ENCODE assay signal across 1 cellular context in genomic region chr6:20837189-20837588, GRCh38.
TF ChIP-seq lines count a peak whose summit lies in the region.

No MANE protein-coding gene starts in this region.

TF ChIP-seq in GM12878, 131 proteins besides CTCF, POLR2A, EP300 and RAD21 (continued from another document):
- no peak for TF ChIP-seq ZBTB4 (CRISPR knock-in tag; IDR thresholded peaks at IDR 0.05)
- TF ChIP-seq SMC3 (IDR thresholded peaks at IDR 0.05; ENCODE audit: borderline replicate concordance, low read length) = 0 out of 2 replicates have a peak, but pooled peaks have one; percentile 11
- no peak for TF ChIP-seq CEBPZ (IDR thresholded peaks at IDR 0.05; ENCODE audit: low read depth, low read length)
- peak; percentile 26 to 31; a peak in 1 of 4 replicates for TF ChIP-seq BHLHE40 (IDR thresholded peaks at IDR 0.05; ENCODE audit: borderline replicate concordance in 1 of 2, low read depth in 2 of 2, low read length in 1 of 2)
- TF ChIP-seq BACH1 (IDR thresholded peaks at IDR 0.05; ENCODE audit: borderline replicate concordance) = no peak; the same call in 1 of the 2 replicates
- TF ChIP-seq TCF7 (IDR thresholded peaks at IDR 0.05; ENCODE audit: borderline replicate concordance) = no peak
